8 cellular contexts compared by ENCODE assay signal in genomic region chr11:62555464-62556092, GRCh38. TPM values are rescaled to one million over a fixed set of nuclear protein-coding genes. Genes with fewer than 3 reads are reported as not detected.
DNase-seq lines count a peak whose midpoint lies in the region; ATAC-seq and TF ChIP-seq lines count a peak whose summit lies in the region.

No MANE protein-coding gene starts in this region.

- no peaks in the 10 kb centered on the region for H3K27me3 ChIP-seq in endodermal cell (ENCODE audit: control insufficient read depth, insufficient read depth, low read length, poor library complexity, severe bottlenecking)

- 62% methylated on average over 4 of the region's 4 CpGs; no CpG with 5 or more reads in 1 of the 2 experiments for WGBS in endodermal cell (ENCODE audit: insufficient coverage in 1 of 2, insufficient read length in 1 of 2), 2 experiments

- H3K4me3 Mint-ChIP-seq in endodermal cell = peak overlapping the region; percentile 37
- H3K4me3 Mint-ChIP-seq in nephron progenitor cell = peak overlapping the region; percentile 56

- H3K27me3 Mint-ChIP-seq in endodermal cell (ENCODE audit: insufficient read depth) = no peaks in the 10 kb centered on the region
- peaks cover 6% of the 10 kb centered on the region for H3K27me3 Mint-ChIP-seq in nephron progenitor cell (ENCODE audit: low read depth, poor library complexity)

- H3K27ac Mint-ChIP-seq in endodermal cell = peak overlapping the region; percentile 96
- H3K27ac Mint-ChIP-seq in nephron progenitor cell = peak overlapping the region; percentile 98

- H3K9me3 Mint-ChIP-seq in endodermal cell (no peaks in the 10 kb centered on the region), nephron progenitor cell (no peaks in the 10 kb centered on the region)

- no peaks in the 10 kb centered on the region for H3K9me3 ChIP-seq in endodermal cell (ENCODE audit: control insufficient read depth, low read length)

- peak overlapping the region; percentile 79 for H3K27ac ChIP-seq in 22Rv1
- H3K27ac ChIP-seq in endodermal cell (ENCODE audit: low read depth, low read length) = peak overlapping the region; percentile 59

- H3K36me3 Mint-ChIP-seq in endodermal cell (ENCODE audit: low read depth) = peaks cover 39% of the 10 kb centered on the region
- peaks cover 28% of the 10 kb centered on the region for H3K36me3 Mint-ChIP-seq in nephron progenitor cell (ENCODE audit: low read depth)

- DNase-seq in HUDEP-2 (lab: John Stamatoyannopoulos, UW; ENCODE audit: unreplicated experiment in 76 of 76) (peak in 57 of 76 experiments; percentile 15 to 83 (median 50)), endodermal cell (no peak), nephron progenitor cell (no peak), superior temporal gyrus (ENCODE audit: extremely low spot score) (no peak), epidermal melanocyte (ENCODE audit: insufficient read length, low spot score) (no peak)

- peaks cover 43% of the 10 kb centered on the region for H3K36me3 ChIP-seq in endodermal cell (ENCODE audit: control insufficient read depth, insufficient read depth, low read length)

- peak overlapping the region; percentile 23 for H3K9ac ChIP-seq in endodermal cell (ENCODE audit: extremely low read depth, low read length, poor library complexity, severe bottlenecking)

- peaks cover 32% of the 10 kb centered on the region for H3K4me1 ChIP-seq in endodermal cell (ENCODE audit: control insufficient read depth, insufficient read depth, low read length)

- peak overlapping the region; percentile 11; the same call in 1 of the 2 replicates for H3K4me3 ChIP-seq in WI38 (ENCODE audit: low read depth, low read length)
- H3K4me3 ChIP-seq in endodermal cell (ENCODE audit: low read length) = peak overlapping the region; percentile 34

- H3K4me1 Mint-ChIP-seq in endodermal cell (peaks cover 76% of the 10 kb centered on the region), nephron progenitor cell (peaks cover 84% of the 10 kb centered on the region)

- peak; percentile 30 for ATAC-seq in GM18867 (IDR thresholded peaks at IDR 0.05; ENCODE audit: unreplicated experiment)

- TF ChIP-seq CTCF in 22Rv1 (IDR thresholded peaks at IDR 0.05) = no peak
- TF ChIP-seq CTCF in WI38 (IDR thresholded peaks at IDR 0.05; ENCODE audit: low read depth, low read length) = no peak
- no peak for TF ChIP-seq CTCF in endodermal cell (conservative IDR thresholded peaks at IDR 0.05)
- TF ChIP-seq CTCF in nephron progenitor cell (IDR thresholded peaks at IDR 0.05) = no peak

RNA-seq across cellular contexts. Expression of gene AHNAK, which starts 9.0 kb away (rescaled TPM):
- 100 to 1,000 TPM; 109 to 165 TPM for total RNA-seq in endodermal cell
- 18.4 TPM for polyA plus RNA-seq in endodermal cell (2013, experiment 1 of 2)
- 24.8 TPM for polyA plus RNA-seq in endodermal cell (2013, experiment 2 of 2)

RNA-seq across cellular contexts. Expression of gene EEF1G, which starts 18.1 kb away (rescaled TPM):
- total RNA-seq in endodermal cell = 1,000 to 10,000 TPM; 1,705 to 1,818 TPM
- 2,069 TPM for polyA plus RNA-seq in endodermal cell (2013, experiment 1 of 2)
- polyA plus RNA-seq in endodermal cell (2013, experiment 2 of 2) = 1,897 TPM

RNA-seq across cellular contexts. Expression of gene TUT1, which starts 35.7 kb away (rescaled TPM):
- total RNA-seq in endodermal cell = 10 to 100 TPM; 16.0 to 33.5 TPM
- 22.9 TPM for polyA plus RNA-seq in endodermal cell (2013, experiment 1 of 2)
- polyA plus RNA-seq in endodermal cell (2013, experiment 2 of 2) = 19.0 TPM

RNA-seq across cellular contexts. Expression of gene MTA2, which starts 46.1 kb away (rescaled TPM):
- 100 to 1,000 TPM; 131 to 155 TPM for total RNA-seq in endodermal cell
- polyA plus RNA-seq in endodermal cell (2013, experiment 1 of 2) = 118 TPM
- 114 TPM for polyA plus RNA-seq in endodermal cell (2013, experiment 2 of 2)

RNA-seq across cellular contexts. Expression of gene EML3, which starts 57.0 kb away (rescaled TPM):
- 10 to 100 TPM; 51.5 to 57.7 TPM for total RNA-seq in endodermal cell
- 27.2 TPM for polyA plus RNA-seq in endodermal cell (2013, experiment 1 of 2)
- 23.1 TPM for polyA plus RNA-seq in endodermal cell (2013, experiment 2 of 2)

Comparison
In these comparisons a context has a peak if more than half of its experiments do, and no peak if none do; other contexts are left out.
1. DNase-seq: peak in HUDEP-2 (57 of 76); none in endodermal cell (single experiment), nephron progenitor cell (single experiment), superior temporal gyrus (single experiment) and epidermal melanocyte (single experiment).